ENCODE assay signal across 20 cellular contexts in genomic region chr2:137405496-137405895, GRCh38.
DNase-seq lines count a peak whose midpoint lies in the region; ATAC-seq, FAIRE-seq and TF ChIP-seq lines count a peak whose summit lies in the region.
"Had no signal": no experiment of that assay in that cellular context is flagged by ENCODE, and none has a peak within 500 bp of the region (broad histone marks: within the 10 kb centered on the region; RNA-seq: fewer than 3 reads in every experiment).

No MANE protein-coding gene starts in this region.

- no peak for TF ChIP-seq CTCF in H1 (IDR thresholded peaks at IDR 0.05; ENCODE audit: control extremely low read depth in 1 of 3, insufficient read depth in 1 of 3, low read depth in 1 of 3, low read length in 3 of 3)

- peak overlapping the region; percentile 83; the same call in 1 of the 2 replicates for H4K8ac ChIP-seq in H1 (ENCODE audit: extremely low read depth, insufficient read depth, low read length)
- no peak overlapping the region for H4K8ac ChIP-seq in trophoblast cell (ENCODE audit: low read depth, low read length)

- H2BK12ac ChIP-seq in H1 (ENCODE audit: low read depth, low read length) (no peak overlapping the region), trophoblast cell (ENCODE audit: low read length) (no peak overlapping the region)

- H3K27me3 ChIP-seq in H1 (replicated peaks in 1 of 4; ENCODE audit: control insufficient read depth in 3 of 4, extremely low read depth in 1 of 4, insufficient read depth in 3 of 4, low read length in 3 of 4) (no peaks in the 10 kb centered on the region), trophoblast cell (ENCODE audit: insufficient read depth, low read length) (no peaks in the 10 kb centered on the region)
- H3K27me3 ChIP-seq: BLaER1 treated with 17β-estradiol and CSF1 and Interleukin-3, amounts not matched to agents 10 nM and 100 nM had no signal

- WGBS in H1 (ENCODE audit: extremely low coverage in 1 of 2, insufficient coverage in 1 of 2, insufficient read length in 1 of 2, insufficient replicate concordance in 2 of 2, low coverage in 1 of 2, low lambda C conversion rate in 2 of 2, missing lambda C conversion rate in 1 of 2), 2 experiments: 95% methylated on average over 7 of the region's 7 CpGs; no CpG with 5 or more reads in 1 of the 2 experiments
- no CpG with 5 or more reads among the region's 7 CpGs for WGBS in trophoblast cell (ENCODE audit: extremely low coverage, insufficient coverage, insufficient read length)

- no peak for FAIRE-seq in H1 (lab: Jason Lieb, UNC)
- FAIRE-seq: A549, D721Med, G401.6, GM12891, GM19239 had no signal

- no peaks in the 10 kb centered on the region for H3K23me2 ChIP-seq in H1 (ENCODE audit: low read depth, low read length)

- H3K4me3 ChIP-seq in H1 (ENCODE audit: extremely low read depth in 1 of 4, insufficient read depth in 2 of 4, low read depth in 3 of 4, low read length in 4 of 4): no peak overlapping the region
- H3K4me3 ChIP-seq in trophoblast cell (ENCODE audit: low read depth, low read length): no peak overlapping the region
- H3K4me3 ChIP-seq: A549; BLaER1 treated with 17β-estradiol and CSF1 and Interleukin-3, amounts not matched to agents 10 nM and 100 nM had no signal

- no peak overlapping the region for H3K4me2 ChIP-seq in H1 (ENCODE audit: insufficient read depth in 1 of 2, low read depth in 2 of 2, low read length in 2 of 2)
- H3K4me2 ChIP-seq in trophoblast cell (ENCODE audit: low read length): no peak overlapping the region
- H3K4me2 ChIP-seq: A549; BLaER1 treated with 17β-estradiol and CSF1 and Interleukin-3, amounts not matched to agents 10 nM and 100 nM had no signal

- H3K36me3 ChIP-seq in H1 (ENCODE audit: control insufficient read depth in 2 of 4, insufficient read depth in 4 of 4, low read length in 3 of 4) (no peaks in the 10 kb centered on the region), trophoblast cell (ENCODE audit: control insufficient read depth in 1 of 2, insufficient read depth in 2 of 2, low read length in 2 of 2) (no peaks in the 10 kb centered on the region)
- H3K36me3 ChIP-seq: BLaER1 treated with 17β-estradiol and CSF1 and Interleukin-3, amounts not matched to agents 10 nM and 100 nM had no signal

- no peak overlapping the region for H3K9ac ChIP-seq in H1 (replicated peaks in 1 of 4; ENCODE audit: extremely low read depth in 1 of 4, low read depth in 3 of 4, low read length in 3 of 4)
- no peak overlapping the region for H3K9ac ChIP-seq in trophoblast cell (ENCODE audit: low read length)
- H3K9ac ChIP-seq: BLaER1 treated with 17β-estradiol and CSF1 and Interleukin-3, amounts not matched to agents 10 nM and 100 nM had no signal

- TF ChIP-seq EP300 in H1 (IDR thresholded peaks at IDR 0.05; ENCODE audit: borderline replicate concordance in 1 of 2, low read depth in 2 of 2, low read length in 2 of 2): no peak

- H2BK5ac ChIP-seq in H1 (ENCODE audit: low read depth, low read length) (no peak overlapping the region), trophoblast cell (ENCODE audit: low read depth, low read length, poor library complexity) (no peak overlapping the region)

- no peak overlapping the region for H2BK15ac ChIP-seq in H1 (ENCODE audit: low read length)

- no peaks in the 10 kb centered on the region for H3K79me2 ChIP-seq in H1 (ENCODE audit: control insufficient read depth in 1 of 2, insufficient read depth in 2 of 2, low read length in 2 of 2)
- H3K79me2 ChIP-seq in trophoblast cell (ENCODE audit: control insufficient read depth, insufficient read depth, low read length, poor library complexity): no peaks in the 10 kb centered on the region

- H3K4ac ChIP-seq in H1 (replicated peaks; ENCODE audit: insufficient read length, low read depth, low read length) (no peak overlapping the region), trophoblast cell (ENCODE audit: low read depth, low read length) (no peak overlapping the region)

- TF ChIP-seq RAD21 in H1 (IDR thresholded peaks at IDR 0.05 in 1 of 2, conservative IDR thresholded peaks at IDR 0.05 in 1 of 2; ENCODE audit: low read depth in 2 of 2, low read length in 2 of 2): no peak

- H4K91ac ChIP-seq in H1 (replicated peaks; ENCODE audit: insufficient read length, low read length) (no peak overlapping the region), trophoblast cell (ENCODE audit: low read depth, low read length) (no peak overlapping the region)

- no peaks in the 10 kb centered on the region for H3K4me1 ChIP-seq in H1 (replicated peaks in 1 of 4; ENCODE audit: control insufficient read depth in 3 of 4, insufficient read depth in 4 of 4, low read length in 3 of 4)
- peaks cover 0 to 9% of the 10 kb centered on the region in 2 experiments for H3K4me1 ChIP-seq in trophoblast cell (ENCODE audit: control insufficient read depth in 1 of 2, insufficient read depth in 2 of 2, low read length in 2 of 2)
- H3K4me1 ChIP-seq: A549; BLaER1 treated with 17β-estradiol and CSF1 and Interleukin-3, amounts not matched to agents 10 nM and 100 nM had no signal

- no peaks in the 10 kb centered on the region for H4K20me1 ChIP-seq in H1 (replicated peaks in 1 of 2; ENCODE audit: control insufficient read depth in 1 of 2, insufficient read depth in 2 of 2, low read length in 2 of 2)
- H4K20me1 ChIP-seq: BLaER1 treated with 17β-estradiol and CSF1 and Interleukin-3, amounts not matched to agents 10 nM and 100 nM had no signal

- no peak overlapping the region for H4K12ac ChIP-seq in trophoblast cell (ENCODE audit: low read depth, low read length)

- POLR2A ChIA-PET in H1 (lab: Charles Lee; ENCODE audit: partially characterized antibody): no interaction called here

- H3K14ac ChIP-seq in H1 (ENCODE audit: insufficient read length): no peak overlapping the region
- H3K14ac ChIP-seq in trophoblast cell (ENCODE audit: low read length): no peak overlapping the region

- ATAC-seq in HG03521 (IDR thresholded peaks at IDR 0.05; ENCODE audit: unreplicated experiment): no peak
- ATAC-seq: A549; CD8-positive, alpha-beta T cell had no signal

- H4K5ac ChIP-seq in H1 (ENCODE audit: insufficient read length, low read depth, low read length): no peak overlapping the region

- H3K23ac ChIP-seq in H1 (ENCODE audit: insufficient read length) (no peak overlapping the region), trophoblast cell (ENCODE audit: low read length) (no peak overlapping the region)

- no peaks in the 10 kb centered on the region for H3K79me1 ChIP-seq in H1 (ENCODE audit: low read depth, low read length)
- peaks cover 6% of the 10 kb centered on the region for H3K79me1 ChIP-seq in trophoblast cell (ENCODE audit: low read length)

- no peak overlapping the region for H2BK120ac ChIP-seq in H1 (replicated peaks; ENCODE audit: low read depth, low read length)
- no peak overlapping the region for H2BK120ac ChIP-seq in trophoblast cell (ENCODE audit: insufficient read depth, low read length, poor library complexity)

- H2BK20ac ChIP-seq in H1 (ENCODE audit: low read length): no peak overlapping the region

- H3K9me3 ChIP-seq in H1 (ENCODE audit: insufficient read depth in 2 of 2, low read depth in 1 of 2, low read length in 1 of 2) (no peaks in the 10 kb centered on the region), trophoblast cell (ENCODE audit: insufficient read depth, low read depth, low read length) (no peaks in the 10 kb centered on the region)
- H3K9me3 ChIP-seq: A549, Caco-2 had no signal

- no peak overlapping the region for H3K56ac ChIP-seq in H1 (replicated peaks; ENCODE audit: insufficient read length, low read depth, low read length)

- no peak for TF ChIP-seq POLR2A in H1 (IDR thresholded peaks at IDR 0.05; ENCODE audit: control extremely low read depth in 1 of 2, low read depth in 2 of 2, low read length in 2 of 2)

- H2AK5ac ChIP-seq in H1 (ENCODE audit: low read depth, low read length): no peak overlapping the region
- H2AK5ac ChIP-seq in trophoblast cell (ENCODE audit: low read length): no peak overlapping the region

- DNase-seq in H1 (ENCODE audit: low read depth in 1 of 2, low spot score in 2 of 2) (no peak), kidney tubule cell (ENCODE audit: low spot score) (peak; percentile 2), trophoblast cell (peak; percentile 60 to 71)
- no peak for DNase-seq in stimulated activated naive CD4-positive, alpha-beta T cell treated with Interleukin-2 at 50 U/mL for 16 hours (lab: John Stamatoyannopoulos, UW)
- DNase-seq: AML-193; Caco-2; Calu3; CD4-positive, alpha-beta T cell; CD8-positive, alpha-beta T cell; DMS79 treated with DMSO at 0.1 percent for 48 hours; GF-D8 had no signal

- CTCF ChIA-PET in H1 (lab: Charles Lee; ENCODE audit: partially characterized antibody): interaction anchor here (0.5 to 0.9 kb wide), 2 partner anchors 61 to 505 kb away, joined by 3 read pairs; no protein-coding TSS in a partner anchor

- H3K27ac ChIP-seq in H1 (ENCODE audit: low read depth, low read length) (no peak overlapping the region), trophoblast cell (ENCODE audit: low read depth, low read length) (no peak overlapping the region)
- H3K27ac ChIP-seq: 22Rv1; A549; BLaER1 treated with 17β-estradiol and CSF1 and Interleukin-3, amounts not matched to agents 10 nM and 100 nM; C4-2B had no signal

- H3K18ac ChIP-seq in H1 (ENCODE audit: extremely low read depth, low read length): no peak overlapping the region
- H3K18ac ChIP-seq in trophoblast cell (ENCODE audit: low read length): no peak overlapping the region

- no peak overlapping the region for H2AFZ ChIP-seq in H1 (ENCODE audit: low read length)
- H2AFZ ChIP-seq in trophoblast cell (ENCODE audit: insufficient read depth, low read length, poor library complexity): no peak overlapping the region

TF ChIP-seq in H1, 55 proteins besides CTCF, POLR2A, EP300 and RAD21:
- TF ChIP-seq KDM1A (IDR thresholded peaks at IDR 0.05; ENCODE audit: borderline replicate concordance, low read length) (no peak), RBBP5 (IDR thresholded peaks at IDR 0.05; ENCODE audit: borderline replicate concordance, low read depth, low read length) (no peak), JUND (IDR thresholded peaks at IDR 0.05; ENCODE audit: low read length) (no peak), CTBP2 (IDR thresholded peaks at IDR 0.05; ENCODE audit: borderline replicate concordance, insufficient read depth, insufficient read length, low read length) (no peak), YY1 (IDR thresholded peaks at IDR 0.05; ENCODE audit: low read depth, low read length) (no peak), SP4 (IDR thresholded peaks at IDR 0.05; ENCODE audit: low read length) (no peak), TAF7 (optimal IDR thresholded peaks at IDR 0.05; ENCODE audit: borderline replicate concordance, low read depth, low read length) (no peak)

Comparison
In these comparisons a context has a peak if more than half of its experiments do, and no peak if none do; other contexts are left out.
1. DNase-seq: peak in kidney tubule cell (single experiment) and trophoblast cell (2 of 2); none in H1 (0 of 2) and stimulated activated naive CD4-positive, alpha-beta T cell treated with Interleukin-2 at 50 U/mL for 16 hours (single experiment).